ENCODE assay signal across 25 cellular contexts in the genomic region with DNA sequence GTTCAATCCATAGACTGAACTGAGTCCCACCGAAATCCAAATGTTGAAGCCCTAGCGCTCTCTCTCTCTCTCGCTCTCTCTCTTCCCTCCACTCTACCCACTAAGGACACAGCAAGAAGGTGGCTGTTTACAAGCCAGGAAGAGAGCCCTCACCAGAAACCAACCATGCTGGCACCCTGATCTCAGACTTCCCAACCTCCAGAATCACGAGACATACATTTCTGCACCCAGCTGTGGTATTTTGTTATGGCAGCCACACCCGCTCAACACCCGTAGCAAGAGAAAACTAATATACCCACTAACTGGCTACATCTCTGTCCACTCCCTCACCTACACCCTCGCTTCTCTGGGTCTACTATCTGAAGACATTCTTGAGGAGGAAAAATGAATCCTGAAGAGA.
"Had no signal": no experiment of that assay in that cellular context is flagged by ENCODE, and none has a peak within 500 bp of the region (broad histone marks: within the 10 kb centered on the region; RNA-seq: fewer than 3 reads in every experiment).

No MANE protein-coding gene starts in this region.

- DNase-seq: activated CD4-positive, alpha-beta memory T cell treated with anti-CD3 and anti-CD28 coated beads, Interleukin-2, amount 10 ng/mL, durations not matched to agents 7 days and 5 days; activated CD4-positive, alpha-beta T cell treated with anti-CD3 and anti-CD28 coated beads for 1 hour; activated CD4-positive, alpha-beta T cell treated with anti-CD3 and anti-CD28 coated beads, Interleukin-2, amount 10 ng/mL, durations not matched to agents 7 days and 5 days; activated CD8-positive, alpha-beta memory T cell treated with anti-CD3 and anti-CD28 coated beads, Interleukin-2, amount 50 U/mL, for 48 hours; activated naive CD4-positive, alpha-beta T cell; activated T-cell treated with anti-CD3 and anti-CD28 coated beads, Interleukin-2, amount 50 U/mL, for 4 hours; effector CD8-positive, alpha-beta T cell; esophagus squamous epithelium; foreskin melanocyte; left lung; lower lobe of right lung; mesendoderm; mucosa of descending colon; nucleus accumbens; spleen; stimulated activated naive CD8-positive, alpha-beta T cell treated with anti-CD3 and anti-CD28 coated beads, Interleukin-15, amount 100 ng/mL, for 72 hours; substantia nigra; SW 1271; T1000 had no signal

- H3K36me3 Mint-ChIP-seq: activated naive CD4-positive, alpha-beta T cell treated with anti-CD3 and anti-CD28 coated beads, Interleukin-2, amount 50 U/mL, for 72 hours; WTC11 had no signal

- H3K27ac Mint-ChIP-seq: activated CD4-positive, alpha-beta memory T cell treated with anti-CD3 and anti-CD28 coated beads, Interleukin-2, amount 10 ng/mL, durations not matched to agents 7 days and 5 days; activated CD4-positive, alpha-beta T cell treated with anti-CD3 and anti-CD28 coated beads, Interleukin-2, amount 10 ng/mL, durations not matched to agents 7 days and 5 days; stimulated activated naive CD8-positive, alpha-beta T cell treated with anti-CD3 and anti-CD28 coated beads, Interleukin-15, amount 100 ng/mL, for 72 hours; T-helper 1 cell treated with Interleukin-12 subunit alpha and Interleukin-12 subunit beta and Interleukin-4 antibody, amounts not matched to agents 30 μg/mL and 1 μg/mL, for 36 hours; WTC11 had no signal

- ATAC-seq: activated naive CD4-positive, alpha-beta T cell treated with anti-CD3 and anti-CD28 coated beads, Interleukin-2, amount 50 U/mL, for 72 hours; activated T-cell treated with anti-CD3 and anti-CD28 coated beads, Interleukin-2, amount 50 U/mL, for 4 hours; left lung; lower lobe of right lung; mucosa of descending colon; stimulated activated naive CD8-positive, alpha-beta T cell treated with anti-CD3 and anti-CD28 coated beads, Interleukin-15, amount 100 ng/mL, for 72 hours; WTC11 had no signal

- H3K9me3 Mint-ChIP-seq: activated naive CD4-positive, alpha-beta T cell treated with anti-CD3 and anti-CD28 coated beads, Interleukin-2, amount 50 U/mL, for 72 hours; activated T-cell treated with anti-CD3 and anti-CD28 coated beads, Interleukin-2, amount 50 U/mL, for 4 hours; central memory CD8-positive, alpha-beta T cell; T-helper 1 cell treated with Interleukin-12 subunit alpha and Interleukin-12 subunit beta and Interleukin-4 antibody, amounts not matched to agents 30 μg/mL and 1 μg/mL, for 36 hours; WTC11 had no signal

- H3K27ac ChIP-seq: epithelial cell of prostate, left lung, lower lobe of right lung, spleen had no signal

- H3K27me3 Mint-ChIP-seq: activated CD4-positive, alpha-beta memory T cell treated with anti-CD3 and anti-CD28 coated beads, Interleukin-2, amount 10 ng/mL, durations not matched to agents 7 days and 5 days; activated CD4-positive, alpha-beta T cell treated with anti-CD3 and anti-CD28 coated beads, Interleukin-2, amount 10 ng/mL, durations not matched to agents 7 days and 5 days; central memory CD8-positive, alpha-beta T cell; stimulated activated naive CD8-positive, alpha-beta T cell treated with anti-CD3 and anti-CD28 coated beads, Interleukin-15, amount 100 ng/mL, for 72 hours had no signal

- H3K9me3 ChIP-seq: esophagus squamous epithelium, left lung, lower lobe of right lung, mucosa of descending colon, right atrium auricular region, spleen had no signal

- H3K4me3 ChIP-seq: esophagus squamous epithelium, left lung, lower lobe of right lung, mucosa of descending colon, right atrium auricular region, spleen had no signal

- H3K36me3 ChIP-seq: esophagus squamous epithelium, left lung, lower lobe of right lung, right atrium auricular region, spleen had no signal

- H3K4me3 Mint-ChIP-seq: activated CD4-positive, alpha-beta memory T cell treated with anti-CD3 and anti-CD28 coated beads, Interleukin-2, amount 10 ng/mL, durations not matched to agents 7 days and 5 days; activated CD4-positive, alpha-beta T cell treated with anti-CD3 and anti-CD28 coated beads, Interleukin-2, amount 10 ng/mL, durations not matched to agents 7 days and 5 days; activated T-cell treated with anti-CD3 and anti-CD28 coated beads, Interleukin-2, amount 50 U/mL, for 4 hours; central memory CD8-positive, alpha-beta T cell; stimulated activated naive CD8-positive, alpha-beta T cell treated with anti-CD3 and anti-CD28 coated beads, Interleukin-15, amount 100 ng/mL, for 72 hours; T-helper 1 cell treated with Interleukin-12 subunit alpha and Interleukin-12 subunit beta and Interleukin-4 antibody, amounts not matched to agents 30 μg/mL and 1 μg/mL, for 36 hours; WTC11 had no signal
